In genomic region chr1:155003766-155004351, GRCh38 we compare ENCODE assay signal across 8 cellular contexts. TPM values are rescaled to one million over a fixed set of nuclear protein-coding genes. Genes with fewer than 3 reads are reported as not detected.
DNase-seq lines count a peak whose midpoint lies in the region; ATAC-seq, FAIRE-seq and TF ChIP-seq lines count a peak whose summit lies in the region.

No MANE protein-coding gene starts in this region.

- H3K27me3 ChIP-seq in GM23338 (ENCODE audit: insufficient read depth): no peaks in the 10 kb centered on the region
- no peaks in the 10 kb centered on the region for H3K27me3 ChIP-seq in esophagus (ENCODE audit: control insufficient read depth in 1 of 2, insufficient read depth in 2 of 2, low read length in 2 of 2)
- no peaks in the 10 kb centered on the region for H3K27me3 ChIP-seq in mucosa of rectum (ENCODE audit: control insufficient read depth in 2 of 2, insufficient read depth in 2 of 2, low read length in 2 of 2)

- H2AFZ ChIP-seq in GM23338: no peak overlapping the region

- H3K27ac ChIP-seq in GM23338 (ENCODE audit: low read depth): 0 out of 2 replicates have a peak overlapping the region, but pooled peaks have one; percentile 66
- H3K27ac ChIP-seq in esophagus (ENCODE audit: low read depth in 2 of 2, low read length in 1 of 2): peak overlapping the region; percentile 98
- H3K27ac ChIP-seq in mucosa of rectum (ENCODE audit: low read depth in 2 of 2, low read length in 2 of 2): peak overlapping the region; percentile 98 to 99

- peak overlapping the region; percentile 96 for H3K4me2 ChIP-seq in GM23338

- H3K9ac ChIP-seq in mucosa of rectum (ENCODE audit: low read depth in 1 of 2, low read length in 2 of 2): peak overlapping the region; percentile 100

- DNase-seq in AG08396 (ENCODE audit: low spot score) (peak; percentile 62), GM23338 (ENCODE audit: low spot score) (peak; percentile 87), urothelium cell line (ENCODE audit: low spot score) (peak; percentile 58)
- DNase-seq in T-helper 2 cell treated with Interferon-gamma antibody and Interleukin-4, amounts not matched to agents 5 μg/mL and 100 μg/mL, for 36 hours (ENCODE audit: low spot score): no peak

- H3K4me1 ChIP-seq in GM23338 (ENCODE audit: insufficient read depth) (peaks cover 25% of the 10 kb centered on the region), esophagus (ENCODE audit: control insufficient read depth in 2 of 2, insufficient read depth in 2 of 2, low read length in 1 of 2) (peaks cover 11 to 26% of the 10 kb centered on the region in 2 donors), mucosa of rectum (ENCODE audit: control insufficient read depth in 2 of 2, insufficient read depth in 2 of 2, low read length in 2 of 2) (peaks cover 48 to 58% of the 10 kb centered on the region in 2 donors)

- H3K9me2 ChIP-seq in GM23338 (ENCODE audit: insufficient read depth): no peaks in the 10 kb centered on the region

- H3K79me2 ChIP-seq in GM23338 (replicated peaks; ENCODE audit: insufficient read depth): peaks cover 40% of the 10 kb centered on the region

- WGBS in esophagus, 2 donors: 1 to 2% methylated on average over 33 to 34 of the region's 34 CpGs

- no peak for FAIRE-seq in urothelium cell line (lab: Jason Lieb, UNC)

- H3K9me3 ChIP-seq in esophagus (ENCODE audit: control insufficient read depth in 2 of 2, insufficient read depth in 1 of 2, low read depth in 1 of 2, low read length in 1 of 2) (no peaks in the 10 kb centered on the region), mucosa of rectum (ENCODE audit: control insufficient read depth in 2 of 2, low read length in 2 of 2) (no peaks in the 10 kb centered on the region)

- H3K36me3 Mint-ChIP-seq in GM23338 (ENCODE audit: low read depth): peaks cover 4% of the 10 kb centered on the region; the same call in 1 of the 3 replicates
- H3K36me3 Mint-ChIP-seq in T-helper 2 cell treated with Interferon-gamma antibody and Interleukin-4, amounts not matched to agents 5 μg/mL and 100 μg/mL, for 36 hours (ENCODE audit: low read depth): peaks cover 10% of the 10 kb centered on the region

- peak overlapping the region; percentile 95 for H3K27ac Mint-ChIP-seq in GM23338
- peak overlapping the region; percentile 91 for H3K27ac Mint-ChIP-seq in T-helper 2 cell treated with Interferon-gamma antibody and Interleukin-4, amounts not matched to agents 5 μg/mL and 100 μg/mL, for 36 hours

- H3K4me3 ChIP-seq in GM23338 (peak overlapping the region; percentile 96), esophagus (ENCODE audit: low read depth in 1 of 2, low read length in 2 of 2) (peak overlapping the region; percentile 79 to 95), mucosa of rectum (ENCODE audit: low read length in 2 of 2) (peak overlapping the region; percentile 95 to 100)

- peaks cover 39% of the 10 kb centered on the region for H3K4me1 Mint-ChIP-seq in GM23338
- peaks cover 43% of the 10 kb centered on the region for H3K4me1 Mint-ChIP-seq in T-helper 2 cell treated with Interferon-gamma antibody and Interleukin-4, amounts not matched to agents 5 μg/mL and 100 μg/mL, for 36 hours (ENCODE audit: low read depth)

- H3K9me3 Mint-ChIP-seq in GM23338: no peaks in the 10 kb centered on the region
- H3K9me3 Mint-ChIP-seq in T-helper 2 cell treated with Interferon-gamma antibody and Interleukin-4, amounts not matched to agents 5 μg/mL and 100 μg/mL, for 36 hours: no peaks in the 10 kb centered on the region

- TF ChIP-seq CTCF in GM23338 (conservative IDR thresholded peaks at IDR 0.05; ENCODE audit: low read depth in 2 of 2): no peak

- peaks cover 16% of the 10 kb centered on the region for H3F3A ChIP-seq in GM23338 (replicated peaks; ENCODE audit: low read depth)

- no peaks in the 10 kb centered on the region; the same call in 1 of the 2 replicates for H4K20me1 ChIP-seq in GM23338 (replicated peaks; ENCODE audit: insufficient read depth)

- ATAC-seq in GM23338 (peak; percentile 4), HG02884 (IDR thresholded peaks at IDR 0.05; ENCODE audit: unreplicated experiment) (no peak), GM21737 (IDR thresholded peaks at IDR 0.05; ENCODE audit: unreplicated experiment) (no peak)

- no peaks in the 10 kb centered on the region for H3K36me3 ChIP-seq in GM23338 (ENCODE audit: insufficient read depth)
- no peaks in the 10 kb centered on the region for H3K36me3 ChIP-seq in esophagus (ENCODE audit: control insufficient read depth in 2 of 2, insufficient read depth in 2 of 2, low read length in 1 of 2)
- H3K36me3 ChIP-seq in mucosa of rectum (ENCODE audit: control insufficient read depth in 2 of 2, insufficient read depth in 2 of 2, low read length in 2 of 2): peaks cover 0 to 3% of the 10 kb centered on the region in 2 donors

- peak overlapping the region; percentile 92 for H3K4me3 Mint-ChIP-seq in GM23338
- peak overlapping the region; percentile 84 for H3K4me3 Mint-ChIP-seq in T-helper 2 cell treated with Interferon-gamma antibody and Interleukin-4, amounts not matched to agents 5 μg/mL and 100 μg/mL, for 36 hours

- H3K27me3 Mint-ChIP-seq in GM23338 (ENCODE audit: insufficient read depth, low read depth, poor library complexity): peaks cover 21% of the 10 kb centered on the region
- H3K27me3 Mint-ChIP-seq in T-helper 2 cell treated with Interferon-gamma antibody and Interleukin-4, amounts not matched to agents 5 μg/mL and 100 μg/mL, for 36 hours (ENCODE audit: low read depth): no peaks in the 10 kb centered on the region

TF ChIP-seq in GM23338, 12 proteins besides CTCF, POLR2A, EP300 and RAD21 (continues in another document):
- TF ChIP-seq REST (IDR thresholded peaks at IDR 0.05; ENCODE audit: unreplicated experiment): peak; percentile 2
- TF ChIP-seq CREB1 (CRISPR knock-in tag; IDR thresholded peaks at IDR 0.05; ENCODE audit: low read depth): no peak
- no peak for TF ChIP-seq EZH2 (IDR thresholded peaks at IDR 0.05; ENCODE audit: low read depth, unreplicated experiment)
- TF ChIP-seq JUNB (IDR thresholded peaks at IDR 0.05; ENCODE audit: unreplicated experiment): no peak

RNA-seq across cellular contexts. Expression of gene ZBTB7B, which starts 1.3 kb away (rescaled TPM):
- total RNA-seq in GM23338 (2014; rRNA removed; shearing (Covaris generic)): 19.3 and 32.6 TPM in 2 replicates
- 3.6 TPM in 2 replicates for polyA plus RNA-seq in GM23338 (2016; fragmentation: Nextera tagmentation; extraction: Ambion mirVana)
- 10 to 100 TPM; 71.7 to 95.8 TPM for polyA plus RNA-seq in esophagus

RNA-seq across cellular contexts. Expression of gene LENEP, which starts 10.5 kb away (rescaled TPM):
- total RNA-seq in GM23338 (2014; rRNA removed; shearing (Covaris generic)): 1.5 and 1.6 TPM in 2 replicates
- polyA plus RNA-seq in GM23338 (2016; fragmentation: Nextera tagmentation; extraction: Ambion mirVana) (not detected in 2 replicates), esophagus (under 1 TPM in 1 of 2 donors, not detected in 1; 0.22 TPM)

RNA-seq across cellular contexts. Expression of gene FLAD1, which starts 20.7 kb away (rescaled TPM):
- 71.4 and 75.0 TPM in 2 replicates for total RNA-seq in GM23338 (2014; rRNA removed; shearing (Covaris generic))
- 72.8 and 74.5 TPM in 2 replicates for polyA plus RNA-seq in GM23338 (2016; fragmentation: Nextera tagmentation; extraction: Ambion mirVana)
- 10 to 100 TPM; 27.1 TPM for polyA plus RNA-seq in esophagus

RNA-seq across cellular contexts. Expression of gene CKS1B, which starts 29.4 kb away (rescaled TPM):
- 296 and 392 TPM in 2 replicates for total RNA-seq in GM23338 (2014; rRNA removed; shearing (Covaris generic))
- polyA plus RNA-seq in GM23338 (2016; fragmentation: Nextera tagmentation; extraction: Ambion mirVana): 562 and 617 TPM in 2 replicates
- polyA plus RNA-seq in esophagus: 10 to 100 TPM in 1 of 2 donors, 1 to 10 TPM in 1; 8.9 to 74.3 TPM

RNA-seq across cellular contexts. Expression of gene DCST2, which starts 29.7 kb away (rescaled TPM):
- total RNA-seq in GM23338 (2014; rRNA removed; shearing (Covaris generic)): not detected in 2 replicates
- polyA plus RNA-seq in GM23338 (2016; fragmentation: Nextera tagmentation; extraction: Ambion mirVana) (0.28 and 0.78 TPM in 2 replicates), esophagus (10 to 100 TPM in 1 of 2 donors, 1 to 10 TPM in 1; 1.7 to 10.1 TPM)

Comparison
In these comparisons a context has a peak if more than half of its experiments do, and no peak if none do; other contexts are left out.
1. RNA of gene ZBTB7B, which starts 1.3 kb away (polyA plus RNA-seq): 71.7 to 95.8 TPM in esophagus; 3.6 TPM in GM23338; every median in the first group is over 10 times any median in the second.
2. Peak in every context shown above with its lines, with median percentiles within 50 percentile points of each other: H3K27ac ChIP-seq and H3K4me3 ChIP-seq.